8 cellular contexts compared by ENCODE assay signal in the genomic region with DNA sequence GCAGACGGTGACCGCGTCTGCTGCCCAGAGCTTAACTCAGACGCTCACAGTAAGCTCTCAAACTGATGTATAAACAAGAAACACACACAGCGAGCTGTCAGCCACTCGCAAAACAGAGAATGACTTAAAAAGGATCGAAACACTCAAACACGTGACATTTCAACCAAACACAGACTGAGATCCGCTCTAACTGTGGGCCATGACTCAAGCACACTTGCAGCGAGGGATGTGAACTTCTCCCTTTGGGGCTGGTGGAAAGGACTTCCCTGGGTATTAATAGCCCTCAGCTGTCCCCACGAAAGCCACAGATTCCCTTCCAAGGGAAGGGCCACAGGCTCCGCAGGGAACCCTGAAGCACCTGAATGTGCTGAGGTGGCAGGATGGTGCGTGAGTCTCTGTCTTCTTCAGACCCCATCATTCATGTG.
DNase-seq lines count a peak whose midpoint lies in the region; ATAC-seq and TF ChIP-seq lines count a peak whose summit lies in the region.

No MANE protein-coding gene starts in this region.

- H3K4me3 Mint-ChIP-seq in activated naive CD8-positive, alpha-beta T cell treated with anti-CD3 and anti-CD28 coated beads, Interleukin-2, amount 50 U/mL, for 24 hours, result peak overlapping the region; percentile 44

- H3K36me3 Mint-ChIP-seq in activated naive CD8-positive, alpha-beta T cell treated with anti-CD3 and anti-CD28 coated beads, Interleukin-2, amount 50 U/mL, for 24 hours (ENCODE audit: low read depth), result peaks cover 14% of the 10 kb centered on the region

- no peak for TF ChIP-seq CTCF in HL-60 (IDR thresholded peaks at IDR 0.05; ENCODE audit: insufficient read depth, low read length)

- H3K27me3 Mint-ChIP-seq in activated naive CD8-positive, alpha-beta T cell treated with anti-CD3 and anti-CD28 coated beads, Interleukin-2, amount 50 U/mL, for 24 hours, result no peaks in the 10 kb centered on the region

- H3K9me3 Mint-ChIP-seq in activated naive CD8-positive, alpha-beta T cell treated with anti-CD3 and anti-CD28 coated beads, Interleukin-2, amount 50 U/mL, for 24 hours, result no peaks in the 10 kb centered on the region

- peak in 3 of 4 experiments; percentile 22 to 28 (median 26) for DNase-seq in activated CD4-positive, CD25-positive, alpha-beta regulatory T cell (lab: John Stamatoyannopoulos, UW)
- DNase-seq in activated CD4-positive, CD25-positive, alpha-beta regulatory T cell treated with anti-CD3 and anti-CD28 coated beads, Interleukin-2, amount 50 U/mL, for 72 hours, result no peak
- peak; percentile 52 to 66 for DNase-seq in HL-60 (ENCODE audit: low read depth in 1 of 2, low spot score in 1 of 2)
- DNase-seq in activated naive CD8-positive, alpha-beta T cell treated with anti-CD3 and anti-CD28 coated beads, Interleukin-2, amount 50 U/mL, for 24 hours, result no peak
- DNase-seq in stimulated activated CD4-positive, alpha-beta T cell treated with anti-CD3 and anti-CD28 coated beads, Interleukin-4, amount 100 ng/mL, for 4 hours, result peak; percentile 34 to 59
- DNase-seq in NCI-H1105 (lab: John Stamatoyannopoulos, UW), result no peak
- DNase-seq in T1000 (lab: John Stamatoyannopoulos, UW), result no peak

- H3K4me1 Mint-ChIP-seq in activated naive CD8-positive, alpha-beta T cell treated with anti-CD3 and anti-CD28 coated beads, Interleukin-2, amount 50 U/mL, for 24 hours, result peaks cover 91% of the 10 kb centered on the region

- H3K27ac ChIP-seq in HL-60 (replicated peaks), result no peak overlapping the region

- H3K27ac Mint-ChIP-seq in activated naive CD8-positive, alpha-beta T cell treated with anti-CD3 and anti-CD28 coated beads, Interleukin-2, amount 50 U/mL, for 24 hours, result peak overlapping the region; percentile 60

- H3K4me3 ChIP-seq in HL-60 (replicated peaks; ENCODE audit: insufficient read depth, low read length), result no peak overlapping the region

- ATAC-seq in activated naive CD8-positive, alpha-beta T cell treated with anti-CD3 and anti-CD28 coated beads, Interleukin-2, amount 50 U/mL, for 24 hours, result peak; percentile 72
- ATAC-seq in GM21529 (IDR thresholded peaks at IDR 0.05; ENCODE audit: unreplicated experiment), result no peak

- no peaks in the 10 kb centered on the region for H3K27me3 ChIP-seq in HL-60 (ENCODE audit: insufficient read depth, poor library complexity, severe bottlenecking)

Comparison
In these comparisons a context has a peak if more than half of its experiments do, and no peak if none do; other contexts are left out.
1. DNase-seq: peak in activated CD4-positive, CD25-positive, alpha-beta regulatory T cell (3 of 4), HL-60 (2 of 2) and stimulated activated CD4-positive, alpha-beta T cell treated with anti-CD3 and anti-CD28 coated beads, Interleukin-4, amount 100 ng/mL, for 4 hours (2 of 2); none in activated CD4-positive, CD25-positive, alpha-beta regulatory T cell treated with anti-CD3 and anti-CD28 coated beads, Interleukin-2, amount 50 U/mL, for 72 hours (single experiment), activated naive CD8-positive, alpha-beta T cell treated with anti-CD3 and anti-CD28 coated beads, Interleukin-2, amount 50 U/mL, for 24 hours (single experiment), NCI-H1105 (single experiment) and T1000 (single experiment).